Comparison of ENCODE assay signal across 26 cellular contexts in genomic region chr6:151814614-151815013, GRCh38. TPM values are rescaled to one million over a fixed set of nuclear protein-coding genes. Genes with fewer than 3 reads are reported as not detected.
DNase-seq lines count a peak whose midpoint lies in the region; ATAC-seq and TF ChIP-seq lines count a peak whose summit lies in the region.
"Had no signal": no experiment of that assay in that cellular context is flagged by ENCODE, and none has a peak within 500 bp of the region (broad histone marks: within the 10 kb centered on the region; RNA-seq: fewer than 3 reads in every experiment).

No MANE protein-coding gene starts in this region.

- H3K36me3 Mint-ChIP-seq in effector memory CD8-positive, alpha-beta T cell (ENCODE audit: insufficient read depth) = no peaks in the 10 kb centered on the region
- H3K36me3 Mint-ChIP-seq: CD4-positive, alpha-beta memory T cell; CD4-positive, CD25-positive, alpha-beta regulatory T cell; CD8-positive, alpha-beta memory T cell had no signal

- H2BK12ac ChIP-seq in mesenchymal stem cell (ENCODE audit: low read length in 2 of 2) = no peak overlapping the region

- H3K4me2 ChIP-seq in PC-3 (ENCODE audit: low read length) = peak overlapping the region; percentile 8; the same call in 1 of the 2 replicates
- no peak overlapping the region for H3K4me2 ChIP-seq in mesenchymal stem cell (ENCODE audit: low read length, poor library complexity, severe bottlenecking)
- H3K4me2 ChIP-seq: BLaER1 had no signal

- H3K18ac ChIP-seq in mesenchymal stem cell (ENCODE audit: low read depth in 1 of 2, low read length in 2 of 2) = no peak overlapping the region

- TF ChIP-seq CTCF in PC-3 (conservative IDR thresholded peaks at IDR 0.05; ENCODE audit: low read depth, low read length) = no peak
- TF ChIP-seq CTCF in psoas muscle (IDR thresholded peaks at IDR 0.05) = no peak
- no peak for TF ChIP-seq CTCF in vagina (IDR thresholded peaks at IDR 0.05)

- H3K9me2 ChIP-seq in PC-3 (replicated peaks; ENCODE audit: low read length) = no peaks in the 10 kb centered on the region

- H3K23ac ChIP-seq in mesenchymal stem cell (ENCODE audit: low read length in 2 of 2) = no peak overlapping the region

- WGBS in psoas muscle, 3 donors = 40 to 46% (median 42%) methylated on average over 1 of the region's 1 CpG
- 40% methylated on average over 1 of the region's 1 CpG for WGBS in mesenchymal stem cell

- no TSS peak for BruUV-seq in PC-3 (replicated peaks; lab: Mats Ljungman, UMichigan)

- no peaks in the 10 kb centered on the region for H4K20me1 ChIP-seq in PC-3 (ENCODE audit: low read length)
- H4K20me1 ChIP-seq: BLaER1 had no signal

- H3K9ac ChIP-seq in PC-3 (ENCODE audit: low read length) (peak overlapping the region; percentile 19; the same call in 1 of the 2 replicates), mesenchymal stem cell (ENCODE audit: low read length) (no peak overlapping the region)
- H3K9ac ChIP-seq: BLaER1 had no signal

- no peaks in the 10 kb centered on the region for H3K79me1 ChIP-seq in mesenchymal stem cell (replicated peaks; ENCODE audit: low read length, poor library complexity, severe bottlenecking)

- CTCF ChIA-PET in PC-3 (lab: Charles Lee) = no interaction called here

- H3K79me2 ChIP-seq in PC-3 (ENCODE audit: low read length) = peaks cover 17% of the 10 kb centered on the region; the same call in 1 of the 2 replicates

- no peak overlapping the region for H3K4me3 ChIP-seq in PC-3 (ENCODE audit: low read length)
- H3K4me3 ChIP-seq in psoas muscle = peak overlapping the region; percentile 40
- peak overlapping the region in 1 of 2 donors; percentile 22 for H3K4me3 ChIP-seq in vagina
- H3K4me3 ChIP-seq in mesenchymal stem cell (ENCODE audit: insufficient read depth in 1 of 2, low read depth in 1 of 2, low read length in 2 of 2) = no peak overlapping the region
- H3K4me3 ChIP-seq: BLaER1, GM12878 had no signal

- H2AK5ac ChIP-seq in mesenchymal stem cell (ENCODE audit: low read length, severe bottlenecking) = no peak overlapping the region

- no peak overlapping the region for H3K14ac ChIP-seq in mesenchymal stem cell (ENCODE audit: low read length in 2 of 2)

- no peak overlapping the region for H3K4me3 Mint-ChIP-seq in effector memory CD8-positive, alpha-beta T cell
- H3K4me3 Mint-ChIP-seq: CD4-positive, alpha-beta memory T cell; CD4-positive, CD25-positive, alpha-beta regulatory T cell; CD8-positive, alpha-beta memory T cell had no signal

- H2BK120ac ChIP-seq in mesenchymal stem cell (ENCODE audit: low read depth, low read length) = no peak overlapping the region

- H3K4me1 Mint-ChIP-seq in effector memory CD8-positive, alpha-beta T cell (ENCODE audit: low read depth in 2 of 2) = no peaks in the 10 kb centered on the region
- H3K4me1 Mint-ChIP-seq: CD4-positive, alpha-beta memory T cell; CD4-positive, CD25-positive, alpha-beta regulatory T cell; CD8-positive, alpha-beta memory T cell had no signal

- no peak overlapping the region for H2BK5ac ChIP-seq in mesenchymal stem cell (ENCODE audit: low read depth, low read length, poor library complexity, severe bottlenecking)

- DNase-seq in PC-3 (no peak), psoas muscle (no peak), vagina (ENCODE audit: extremely low spot score in 2 of 2) (no peak), mesenchymal stem cell (no peak)
- DNase-seq in effector memory CD8-positive, alpha-beta T cell = no peak
- DNase-seq: 8988T; ACHN; BE2C; C1 segment of cervical spinal cord; CD4-positive, alpha-beta memory T cell; CD4-positive, CD25-positive, alpha-beta regulatory T cell; CD8-positive, alpha-beta memory T cell; COR-L47; DMS 273 treated with DMSO at 0.1 percent for 48 hours; DMS153; DMS53; DMS79; DND-41; EL; GDM1 had no signal

- POLR2A ChIA-PET in PC-3 (lab: Charles Lee; ENCODE audit: unreplicated experiment) = no interaction called here

- H3K27ac ChIP-seq in PC-3 (ENCODE audit: low read length) = peak overlapping the region; percentile 64
- no peak overlapping the region for H3K27ac ChIP-seq in psoas muscle
- peak overlapping the region; percentile 93 for H3K27ac ChIP-seq in vagina
- H3K27ac ChIP-seq in mesenchymal stem cell (ENCODE audit: low read length, poor library complexity, severe bottlenecking) = no peak overlapping the region
- H3K27ac ChIP-seq: BLaER1 had no signal

- no peak overlapping the region for H4K91ac ChIP-seq in mesenchymal stem cell (ENCODE audit: low read length)

- intact Hi-C loops in PC-3 (cut with micrococcal nuclease) = no loop called here
- intact Hi-C loops in psoas muscle (cut with DNase I) = loop anchor here in 1 of 2 donors (5.0 kb wide), 2 partner anchors 63 to 453 kb away; no protein-coding TSS in a partner anchor
- intact Hi-C loops in vagina (cut with DNase I) = no loop called here

- H3F3A ChIP-seq in PC-3 (ENCODE audit: low read length, unreplicated experiment) = no peaks in the 10 kb centered on the region

- no peak overlapping the region for H3K4ac ChIP-seq in mesenchymal stem cell (ENCODE audit: low read depth in 1 of 2, low read length in 2 of 2)

- H4K8ac ChIP-seq in mesenchymal stem cell (ENCODE audit: low read length) = no peak overlapping the region

- H2AFZ ChIP-seq in PC-3 (ENCODE audit: low read length) (no peak overlapping the region), mesenchymal stem cell (ENCODE audit: low read depth, low read length) (no peak overlapping the region)

- no peaks in the 10 kb centered on the region for H3K9me3 ChIP-seq in PC-3 (ENCODE audit: low read length)
- H3K9me3 ChIP-seq in psoas muscle = no peaks in the 10 kb centered on the region
- H3K9me3 ChIP-seq in vagina = no peaks in the 10 kb centered on the region
- no peaks in the 10 kb centered on the region for H3K9me3 ChIP-seq in mesenchymal stem cell (ENCODE audit: control insufficient read depth, low read length)
- H3K9me3 ChIP-seq: BE2C, BLaER1 had no signal

- H3K36me3 ChIP-seq in PC-3 (ENCODE audit: low read depth, low read length) = no peaks in the 10 kb centered on the region
- no peaks in the 10 kb centered on the region for H3K36me3 ChIP-seq in psoas muscle (ENCODE audit: insufficient read depth in 1 of 2, low read depth in 1 of 2)
- no peaks in the 10 kb centered on the region for H3K36me3 ChIP-seq in vagina
- H3K36me3 ChIP-seq in mesenchymal stem cell (ENCODE audit: control insufficient read depth in 1 of 2, insufficient read depth in 2 of 2, low read depth in 1 of 2, low read length in 2 of 2) = no peaks in the 10 kb centered on the region
- H3K36me3 ChIP-seq: BE2C, BLaER1 had no signal

- peaks cover 17% of the 10 kb centered on the region for H3K4me1 ChIP-seq in PC-3 (ENCODE audit: insufficient read depth, low read length)
- peaks cover 30% of the 10 kb centered on the region for H3K4me1 ChIP-seq in psoas muscle
- H3K4me1 ChIP-seq in vagina = peaks cover 56% of the 10 kb centered on the region
- H3K4me1 ChIP-seq in mesenchymal stem cell (ENCODE audit: control insufficient read depth, insufficient read depth, low read depth, low read length) = no peaks in the 10 kb centered on the region
- H3K4me1 ChIP-seq: BE2C, BLaER1 had no signal

- H3K27me3 ChIP-seq in PC-3 (ENCODE audit: low read length) = peaks cover 26% of the 10 kb centered on the region; the same call in 1 of the 2 replicates
- H3K27me3 ChIP-seq in psoas muscle (ENCODE audit: insufficient read depth in 3 of 3, low read length in 2 of 3) = no peaks in the 10 kb centered on the region
- no peaks in the 10 kb centered on the region for H3K27me3 ChIP-seq in vagina
- H3K27me3 ChIP-seq in mesenchymal stem cell (ENCODE audit: control insufficient read depth in 1 of 2, insufficient read depth in 1 of 2, low read length in 2 of 2) = peaks cover 4% of the 10 kb centered on the region in 2 experiments

- ATAC-seq in PC-3 (no peak), psoas muscle (peak in 2 of 4 donors; percentile 43 to 52), GM21447 (IDR thresholded peaks at IDR 0.05; ENCODE audit: unreplicated experiment) (no peak)
- ATAC-seq in effector memory CD8-positive, alpha-beta T cell (replicated peaks) = no peak
- ATAC-seq: GM12878 had no signal

- H3K27me3 Mint-ChIP-seq in effector memory CD8-positive, alpha-beta T cell = peaks cover 39 to 69% of the 10 kb centered on the region in 2 donors

- no peak for TF ChIP-seq POLR2A in vagina (IDR thresholded peaks at IDR 0.05)

- no peaks in the 10 kb centered on the region for H3K9me3 Mint-ChIP-seq in effector memory CD8-positive, alpha-beta T cell

- H2BK15ac ChIP-seq in mesenchymal stem cell (ENCODE audit: low read depth, poor library complexity, severe bottlenecking) = no peak overlapping the region

- H3K27ac Mint-ChIP-seq in effector memory CD8-positive, alpha-beta T cell = no peak overlapping the region
- H3K27ac Mint-ChIP-seq: CD4-positive, alpha-beta memory T cell; CD4-positive, CD25-positive, alpha-beta regulatory T cell; CD8-positive, alpha-beta memory T cell had no signal

RNA-seq across cellular contexts. Expression of gene ESR1, which starts 7.1 kb away (rescaled TPM):
- total RNA-seq in PC-3 (2014; rRNA removed) (2.2 and 5.9 TPM in 2 replicates), psoas muscle (1 to 10 TPM; 1.5 to 4.4 (median 2.6) TPM), vagina (50.3 TPM)
- polyA plus RNA-seq in psoas muscle = under 1 TPM; 0.42 to 0.93 (median 0.92) TPM
- polyA plus RNA-seq in mesenchymal stem cell (2013, experiment 1 of 2) = not detected
- not detected for polyA plus RNA-seq in mesenchymal stem cell (2013, experiment 2 of 2)
- total RNA-seq: A673, Daoy, G401 had no signal

Comparison
In these comparisons a context has a peak if more than half of its experiments do, and no peak if none do; other contexts are left out.
1. H3K27ac ChIP-seq: peak in PC-3 (single experiment) and vagina (single experiment); none in psoas muscle (single experiment) and mesenchymal stem cell (single experiment).